In the genomic region with DNA sequence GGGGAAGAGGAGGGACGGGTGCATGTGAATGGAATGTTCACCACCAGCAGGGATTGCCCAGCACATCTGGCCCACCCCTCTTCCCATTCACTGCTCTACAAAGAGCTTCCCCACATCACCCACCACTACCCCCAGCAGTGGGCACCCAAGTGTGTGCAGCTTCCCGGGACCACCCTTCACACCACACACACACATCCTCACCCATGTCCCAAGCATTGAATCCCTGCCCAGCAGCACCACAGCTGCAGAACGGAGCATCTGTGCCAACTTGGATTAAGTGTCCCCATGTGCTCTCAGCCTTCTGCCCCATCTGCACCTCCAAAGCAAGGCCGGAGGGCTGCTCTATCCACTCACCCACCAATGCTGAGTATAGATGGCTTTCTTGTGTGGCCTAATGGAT, we compare ENCODE assay signal across 23 cellular contexts.
"Had no signal": no experiment of that assay in that cellular context is flagged by ENCODE, and none has a peak within 500 bp of the region (broad histone marks: within the 10 kb centered on the region; RNA-seq: fewer than 3 reads in every experiment).

No MANE protein-coding gene starts in this region.

- H3K4me2 ChIP-seq: smooth muscle cell had no signal

- H3K4me3 ChIP-seq: lung, pancreas, right lobe of liver, smooth muscle cell, testis had no signal

- FAIRE-seq: pancreas had no signal

- H3K27me3 ChIP-seq: foreskin keratinocyte, pancreas, right lobe of liver, testis had no signal

- DNase-seq: activated B cell treated with CpG ODN at 0.5 μM for 24 hours; activated CD4-positive, alpha-beta T cell treated with anti-CD3 and anti-CD28 coated beads for 36 hours; activated CD4-positive, alpha-beta T cell treated with anti-CD3 and anti-CD28 coated beads, Interleukin-2, amount 50 U/mL, for 4 hours; activated CD8-positive, alpha-beta memory T cell treated with anti-CD3 and anti-CD28 coated beads, Interleukin-2, amount 50 U/mL, for 48 hours; activated naive CD4-positive, alpha-beta T cell treated with Interleukin-2 at 50 U/mL for 16 hours; activated T-cell treated with anti-CD3 and anti-CD28 coated beads, Interleukin-2, amount 50 U/mL, for 4 hours; amygdala; cerebellar nuclear complex; dermis blood vessel endothelial cell; effector CD8-positive, alpha-beta T cell; foreskin keratinocyte; glutamatergic neuron; hypothalamus; natural killer cell; pancreas; stimulated activated CD4-positive, alpha-beta T cell treated with anti-CD3 and anti-CD28 coated beads, Interleukin-4, amount 100 ng/mL, for 1 hour; stimulated activated naive CD4-positive, alpha-beta T cell; T1000; testis; trophoblast cell had no signal

- H3K36me3 ChIP-seq: pancreas, right lobe of liver had no signal

- ATAC-seq: activated CD4-positive, alpha-beta T cell treated with anti-CD3 and anti-CD28 coated beads for 36 hours; activated T-cell treated with anti-CD3 and anti-CD28 coated beads, Interleukin-2, amount 50 U/mL, for 4 hours; foreskin keratinocyte; natural killer cell; pancreas; right lobe of liver had no signal

- H3K27ac ChIP-seq: foreskin keratinocyte, pancreas, testis had no signal

- H3K9me3 ChIP-seq: pancreas, right lobe of liver, testis had no signal

- H3K4me1 ChIP-seq: pancreas, testis had no signal
